ENCODE assay signal across 9 cellular contexts in the genomic region with DNA sequence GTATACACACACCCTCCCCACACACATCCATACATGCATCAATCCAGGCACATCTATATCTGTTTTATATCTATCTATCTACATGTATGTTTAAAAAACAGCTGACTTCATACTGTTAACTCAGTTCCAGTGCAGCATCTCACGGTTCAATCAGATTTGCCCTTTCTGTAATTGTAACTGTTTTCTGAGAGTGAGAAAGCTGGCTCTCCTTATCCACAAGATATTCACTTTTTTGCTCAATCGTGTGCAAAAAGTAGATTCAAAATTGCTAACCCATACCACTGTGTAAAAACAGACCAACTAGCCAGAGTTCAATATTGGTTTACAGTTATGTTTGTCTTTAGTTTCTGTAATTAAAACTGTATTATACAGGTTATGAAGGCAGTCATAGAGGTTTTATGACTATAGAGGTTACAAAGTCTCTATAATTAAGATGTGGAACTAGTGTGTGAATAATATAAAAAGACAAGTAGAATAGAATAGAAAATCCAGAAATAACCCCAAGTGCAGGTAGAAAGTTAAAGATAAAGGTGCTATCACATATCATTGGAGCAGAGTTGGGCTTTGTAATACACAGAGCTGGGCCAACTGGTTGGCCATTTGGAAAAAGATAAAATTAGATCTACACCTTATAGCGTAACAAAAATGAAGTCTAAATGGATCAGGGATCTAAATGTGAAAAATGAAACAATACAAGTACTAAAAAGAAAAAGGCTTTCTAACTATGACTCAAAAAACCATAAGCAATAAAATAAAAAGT. TPM values are rescaled to one million over a fixed set of nuclear protein-coding genes. Genes with fewer than 3 reads are reported as not detected.
DNase-seq lines count a peak whose midpoint lies in the region; ATAC-seq and TF ChIP-seq lines count a peak whose summit lies in the region.
"Had no signal": no experiment of that assay in that cellular context is flagged by ENCODE, and none has a peak within 500 bp of the region (broad histone marks: within the 10 kb centered on the region; RNA-seq: fewer than 3 reads in every experiment).

No MANE protein-coding gene starts in this region.

- intact Hi-C loops in activated CD4-positive, alpha-beta memory T cell treated with anti-CD3 and anti-CD28 coated beads for 36 hours (cut with micrococcal nuclease) = no loop called here
- intact Hi-C loops in thyroid gland (cut with DNase I) = no loop called here

- H3K36me3 Mint-ChIP-seq in activated CD4-positive, alpha-beta memory T cell treated with anti-CD3 and anti-CD28 coated beads for 36 hours = peaks cover 4% of the 10 kb centered on the region

- H3K9me3 Mint-ChIP-seq in activated CD4-positive, alpha-beta memory T cell treated with anti-CD3 and anti-CD28 coated beads for 36 hours = peaks cover 10% of the 10 kb centered on the region

- POLR2A ChIA-PET in HEK293 (lab: Yijun Ruan, JAX) = interaction anchor here (0.7 to 1.5 kb wide), 3 partner anchors 21 to 190 kb away, joined by 4 to 9 read pairs (median 4); partner anchors contain the start of gene MCF2L2
- POLR2A ChIA-PET in activated CD4-positive, alpha-beta memory T cell treated with anti-CD3 and anti-CD28 coated beads for 36 hours (lab: Charles Lee) = interaction anchor here (0.8 to 1.6 kb wide), 3 partner anchors 11 to 188 kb away, joined by 3 to 6 read pairs (median 4); partner anchors contain the start of gene MCF2L2

- no peak overlapping the region for H3K27ac ChIP-seq in HEK293 (ENCODE audit: extremely low read depth, low read depth, low read length)
- H3K27ac ChIP-seq in iPS DF 6.9 (ENCODE audit: low read length) = no peak overlapping the region
- H3K27ac ChIP-seq in skeletal muscle tissue (ENCODE audit: low read depth, low read length) = peak overlapping the region; percentile 55
- peak overlapping the region in 1 of 3 donors; percentile 82 for H3K27ac ChIP-seq in thyroid gland

- H3K27me3 Mint-ChIP-seq in activated CD4-positive, alpha-beta memory T cell treated with anti-CD3 and anti-CD28 coated beads for 36 hours = no peaks in the 10 kb centered on the region

- TF ChIP-seq CTCF in HEK293 (tag by site-specific recombination; IDR thresholded peaks at IDR 0.05) = no peak
- no peak for TF ChIP-seq CTCF in thyroid gland (IDR thresholded peaks at IDR 0.05)

- H3K27me3 ChIP-seq in iPS DF 6.9 (ENCODE audit: control insufficient read depth, insufficient read depth, low read length) (no peaks in the 10 kb centered on the region), skeletal muscle tissue (ENCODE audit: control insufficient read depth in 3 of 3, insufficient read depth in 3 of 3, low read length in 3 of 3) (no peaks in the 10 kb centered on the region), thyroid gland (no peaks in the 10 kb centered on the region)

- no CpG with 5 or more reads among the region's 3 CpGs for WGBS in iPS DF 6.9 (ENCODE audit: insufficient coverage, insufficient read length)
- WGBS in thyroid gland, 2 donors = 56 to 57% methylated on average over 3 of the region's 3 CpGs

- TF ChIP-seq POLR2A in thyroid gland (IDR thresholded peaks at IDR 0.05) = no peak

- H3K9me3 ChIP-seq in HEK293 (ENCODE audit: control insufficient read depth, insufficient read depth, low read depth, low read length) (no peaks in the 10 kb centered on the region), iPS DF 6.9 (ENCODE audit: control insufficient read depth, insufficient read depth, low read length) (peaks cover under 1% of the 10 kb centered on the region; the same call in 1 of the 2 replicates), skeletal muscle tissue (ENCODE audit: control insufficient read depth in 3 of 3, low read length in 3 of 3) (peaks cover under 1 to 2% (median 2%) of the 10 kb centered on the region in 3 donors), thyroid gland (no peaks in the 10 kb centered on the region)

- H3K9ac ChIP-seq in skeletal muscle tissue (ENCODE audit: low read depth in 1 of 3, low read length in 3 of 3) = peak overlapping the region; percentile 82 to 92 (median 87)

- H3K4me3 Mint-ChIP-seq in activated CD4-positive, alpha-beta memory T cell treated with anti-CD3 and anti-CD28 coated beads for 36 hours = peak overlapping the region; percentile 91

- no peaks in the 10 kb centered on the region for H3K4me1 ChIP-seq in HEK293 (ENCODE audit: control insufficient read depth, insufficient read depth, low read length)
- no peaks in the 10 kb centered on the region for H3K4me1 ChIP-seq in iPS DF 6.9 (ENCODE audit: control insufficient read depth, insufficient read depth, low read length)
- peaks cover 0 to 16% (median 12%) of the 10 kb centered on the region in 3 donors for H3K4me1 ChIP-seq in skeletal muscle tissue (ENCODE audit: control insufficient read depth in 3 of 3, insufficient read depth in 3 of 3, low read length in 3 of 3)
- peaks cover 15 to 19% of the 10 kb centered on the region in 2 donors for H3K4me1 ChIP-seq in thyroid gland

- H3K27ac Mint-ChIP-seq in activated CD4-positive, alpha-beta memory T cell treated with anti-CD3 and anti-CD28 coated beads for 36 hours = no peak overlapping the region

- peaks cover 4 to 16% of the 10 kb centered on the region in 2 experiments; a peak in 2 of 3 replicates for H3K36me3 ChIP-seq in HEK293 (ENCODE audit: control insufficient read depth in 2 of 2, insufficient read depth in 1 of 2, low read length in 2 of 2)
- no peaks in the 10 kb centered on the region for H3K36me3 ChIP-seq in iPS DF 6.9 (ENCODE audit: control insufficient read depth, insufficient read depth, low read length)
- H3K36me3 ChIP-seq in skeletal muscle tissue (ENCODE audit: control insufficient read depth in 3 of 3, insufficient read depth in 3 of 3, low read length in 3 of 3) = peaks cover 0 to 4% (median under 1%) of the 10 kb centered on the region in 3 donors
- peaks cover 0 to 3% of the 10 kb centered on the region in 2 donors for H3K36me3 ChIP-seq in thyroid gland

- no peak for DNase-seq in activated CD4-positive, alpha-beta memory T cell treated with anti-CD3 and anti-CD28 coated beads for 36 hours
- no peak for DNase-seq in iPS DF 6.9 (ENCODE audit: low read depth, low spot score)
- DNase-seq in thyroid gland = no peak
- no peak for DNase-seq in stimulated activated naive CD4-positive, alpha-beta T cell (lab: John Stamatoyannopoulos, UW)
- DNase-seq: NCI-H226 had no signal

- CTCF ChIA-PET in HEK293 (lab: Yijun Ruan, JAX) = interaction anchor here (0.5 to 1.0 kb wide), 3 partner anchors 16 to 497 kb away, joined by 3 to 4 read pairs (median 3); no protein-coding TSS in a partner anchor
- CTCF ChIA-PET in activated CD4-positive, alpha-beta memory T cell treated with anti-CD3 and anti-CD28 coated beads for 36 hours (lab: Charles Lee) = no interaction called here

- H3K4me3 ChIP-seq in HEK293 (ENCODE audit: low read depth, low read length) = peak overlapping the region; percentile 98
- H3K4me3 ChIP-seq in iPS DF 6.9 (ENCODE audit: low read length) = peak overlapping the region; percentile 100; the same call in 1 of the 2 replicates
- H3K4me3 ChIP-seq in skeletal muscle tissue (ENCODE audit: low read length in 3 of 3) = peak overlapping the region; percentile 92 to 95 (median 94)
- H3K4me3 ChIP-seq in thyroid gland (replicated peaks in 1 of 3) = peak overlapping the region in 1 of 3 donors; percentile 66

- peaks cover 12% of the 10 kb centered on the region for H3K4me1 Mint-ChIP-seq in activated CD4-positive, alpha-beta memory T cell treated with anti-CD3 and anti-CD28 coated beads for 36 hours (ENCODE audit: low read depth)

- ATAC-seq in GM19463 (IDR thresholded peaks at IDR 0.05; ENCODE audit: unreplicated experiment) = no peak
- ATAC-seq in GM18519 (IDR thresholded peaks at IDR 0.05; ENCODE audit: low FRiP score, unreplicated experiment) = no peak

TF ChIP-seq in HEK293, 187 proteins besides CTCF, POLR2A, EP300 and RAD21:
- TF ChIP-seq, protein P1, sequence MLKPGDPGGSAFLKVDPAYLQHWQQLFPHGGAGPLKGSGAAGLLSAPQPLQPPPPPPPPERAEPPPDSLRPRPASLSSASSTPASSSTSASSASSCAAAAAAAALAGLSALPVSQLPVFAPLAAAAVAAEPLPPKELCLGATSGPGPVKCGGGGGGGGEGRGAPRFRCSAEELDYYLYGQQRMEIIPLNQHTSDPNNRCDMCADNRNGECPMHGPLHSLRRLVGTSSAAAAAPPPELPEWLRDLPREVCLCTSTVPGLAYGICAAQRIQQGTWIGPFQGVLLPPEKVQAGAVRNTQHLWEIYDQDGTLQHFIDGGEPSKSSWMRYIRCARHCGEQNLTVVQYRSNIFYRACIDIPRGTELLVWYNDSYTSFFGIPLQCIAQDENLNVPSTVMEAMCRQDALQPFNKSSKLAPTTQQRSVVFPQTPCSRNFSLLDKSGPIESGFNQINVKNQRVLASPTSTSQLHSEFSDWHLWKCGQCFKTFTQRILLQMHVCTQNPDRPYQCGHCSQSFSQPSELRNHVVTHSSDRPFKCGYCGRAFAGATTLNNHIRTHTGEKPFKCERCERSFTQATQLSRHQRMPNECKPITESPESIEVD (tag by site-specific recombination; IDR thresholded peaks at IDR 0.05) = 0 out of 2 replicates have a peak, but pooled peaks have one; percentile 17
- TF ChIP-seq, protein P2, sequence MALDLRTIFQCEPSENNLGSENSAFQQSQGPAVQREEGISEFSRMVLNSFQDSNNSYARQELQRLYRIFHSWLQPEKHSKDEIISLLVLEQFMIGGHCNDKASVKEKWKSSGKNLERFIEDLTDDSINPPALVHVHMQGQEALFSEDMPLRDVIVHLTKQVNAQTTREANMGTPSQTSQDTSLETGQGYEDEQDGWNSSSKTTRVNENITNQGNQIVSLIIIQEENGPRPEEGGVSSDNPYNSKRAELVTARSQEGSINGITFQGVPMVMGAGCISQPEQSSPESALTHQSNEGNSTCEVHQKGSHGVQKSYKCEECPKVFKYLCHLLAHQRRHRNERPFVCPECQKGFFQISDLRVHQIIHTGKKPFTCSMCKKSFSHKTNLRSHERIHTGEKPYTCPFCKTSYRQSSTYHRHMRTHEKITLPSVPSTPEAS (tag by site-specific recombination; IDR thresholded peaks at IDR 0.05) = no peak
- peak; percentile 98 for TF ChIP-seq ZNF449 (tag by site-specific recombination; IDR thresholded peaks at IDR 0.05)

RNA-seq across cellular contexts. Expression of gene MCF2L2, which starts 20.1 kb away (rescaled TPM):
- total RNA-seq in activated CD4-positive, alpha-beta memory T cell treated with anti-CD3 and anti-CD28 coated beads for 36 hours = 1 to 10 TPM; 3.9 to 4.7 TPM
- under 0.01 TPM for total RNA-seq in skeletal muscle tissue
- under 1 TPM in 3 of 4 donors, not detected in 1; 0.13 to 0.49 (median 0.22) TPM for total RNA-seq in thyroid gland
